1 cellular context compared by ENCODE assay signal in genomic region chr13:24606486-24607170, GRCh38.
TF ChIP-seq lines count a peak whose summit lies in the region.

No MANE protein-coding gene starts in this region.

TF ChIP-seq in GM12878, 131 proteins besides CTCF, POLR2A, EP300 and RAD21:
- no peak for TF ChIP-seq KDM1A (IDR thresholded peaks at IDR 0.05; ENCODE audit: borderline replicate concordance)
- TF ChIP-seq, protein P1, sequence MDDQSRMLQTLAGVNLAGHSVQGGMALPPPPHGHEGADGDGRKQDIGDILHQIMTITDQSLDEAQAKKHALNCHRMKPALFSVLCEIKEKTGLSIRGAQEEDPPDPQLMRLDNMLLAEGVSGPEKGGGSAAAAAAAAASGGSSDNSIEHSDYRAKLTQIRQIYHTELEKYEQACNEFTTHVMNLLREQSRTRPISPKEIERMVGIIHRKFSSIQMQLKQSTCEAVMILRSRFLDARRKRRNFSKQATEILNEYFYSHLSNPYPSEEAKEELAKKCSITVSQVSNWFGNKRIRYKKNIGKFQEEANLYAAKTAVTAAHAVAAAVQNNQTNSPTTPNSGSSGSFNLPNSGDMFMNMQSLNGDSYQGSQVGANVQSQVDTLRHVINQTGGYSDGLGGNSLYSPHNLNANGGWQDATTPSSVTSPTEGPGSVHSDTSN (IDR thresholded peaks at IDR 0.05; ENCODE audit: insufficient replicate concordance, low read depth, low read length) = no peak
- no peak for TF ChIP-seq SP1 (IDR thresholded peaks at IDR 0.05; ENCODE audit: low read depth, low read length)
- TF ChIP-seq PML (IDR thresholded peaks at IDR 0.05; ENCODE audit: low read length) = no peak
